In genomic region chr9:78568774-78569173, GRCh38 we compare ENCODE assay signal across 34 cellular contexts.
"Had no signal": no experiment of that assay in that cellular context is flagged by ENCODE, and none has a peak within 500 bp of the region (broad histone marks: within the 10 kb centered on the region; RNA-seq: fewer than 3 reads in every experiment).

No MANE protein-coding gene starts in this region.

- H3K4me3 ChIP-seq: MG63 had no signal

- H3K9me3 ChIP-seq: MG63 had no signal

- DNase-seq: Karpas-422, Kasumi-1, MG63, MM.1S, MV-4-11, NCI-H1048, NCI-H1092, NCI-H1092 treated with DMSO at 0.1 percent for 48 hours, NCI-H1105, NCI-H1105 treated with DMSO at 0.1 percent for 48 hours, NCI-H1417, NCI-H1417 treated with DMSO at 0.1 percent for 48 hours, NCI-H1436, NCI-H1436 treated with DMSO at 0.1 percent for 48 hours, NCI-H146, NCI-H1694, NCI-H1694 treated with DMSO at 0.1 percent for 48 hours, NCI-H187, NCI-H187 treated with DMSO at 0.1 percent for 48 hours, NCI-H1930, NCI-H2029, NCI-H2029 treated with DMSO at 0.1 percent for 48 hours, NCI-H2081, NCI-H2081 treated with DMSO at 0.1 percent for 48 hours, NCI-H2107, NCI-H2171, NCI-H2171 treated with DMSO at 0.1 percent for 48 hours, NCI-H2227 treated with DMSO at 0.1 percent for 48 hours, NCI-H226, NCI-H345, NCI-H446 treated with DMSO at 0.1 percent for 48 hours, NCI-H510A, NCI-H510A treated with DMSO at 0.1 percent for 48 hours had no signal

- H3K27ac ChIP-seq: KMS-11 had no signal

- H3K9ac ChIP-seq: KMS-11 had no signal

- H3K36me3 ChIP-seq: MG63 had no signal

- H3K27me3 ChIP-seq: MG63 had no signal

- H3K4me2 ChIP-seq: KMS-11 had no signal
